Comparison of ENCODE assay signal across 1 cellular context in the genomic region with DNA sequence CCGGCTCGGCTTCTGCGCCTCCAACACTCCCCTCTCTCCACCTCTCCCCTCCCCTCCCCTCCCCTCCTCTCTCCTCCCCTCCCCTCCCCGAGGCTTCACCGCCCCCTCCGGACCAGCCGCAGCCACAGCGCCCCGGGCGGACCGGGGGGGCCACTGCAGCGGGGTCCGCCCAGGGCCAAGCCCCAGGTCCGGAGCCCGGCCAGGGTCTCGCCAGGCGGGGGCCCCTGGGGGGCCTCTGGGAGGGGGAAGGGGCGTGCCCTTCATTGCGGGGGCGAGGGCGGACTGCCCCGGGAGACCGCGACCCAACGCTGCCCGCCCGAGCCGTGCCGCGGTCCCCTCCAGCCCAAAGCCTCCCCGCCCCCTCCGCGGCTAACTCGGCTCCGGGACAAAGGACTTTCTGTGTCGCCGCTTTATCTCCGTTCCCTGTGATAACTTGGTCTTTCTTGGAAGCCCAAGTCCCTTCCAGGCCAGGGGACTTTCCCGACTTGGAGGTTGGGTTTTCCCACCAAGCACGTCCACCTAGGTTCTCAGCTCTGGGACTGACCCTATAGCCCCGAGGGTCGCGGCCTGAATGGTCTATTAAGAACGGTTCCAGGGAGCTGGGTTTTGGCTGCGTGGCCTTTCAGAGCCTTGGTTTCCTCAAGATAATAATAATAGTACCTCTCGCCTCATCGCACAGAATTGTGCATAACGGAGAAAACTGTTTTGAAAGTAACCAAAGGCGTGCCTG.
TF ChIP-seq lines count a peak whose summit lies in the region.

A gene (minus strand): TSS at position 29 of the 730 bp plus-strand sequence. CDS start 97 bp downstream, outside the sequence.

TF ChIP-seq in HCT116, 20 proteins besides CTCF, POLR2A, EP300 and RAD21 (continued from another document):
- TF ChIP-seq ZNF274 (IDR thresholded peaks at IDR 0.05; ENCODE audit: low read depth, low read length) = no peak
- no peak for TF ChIP-seq CBX3 (IDR thresholded peaks at IDR 0.05; ENCODE audit: low read depth)
